Comparison of ENCODE assay signal across 21 cellular contexts in genomic region chr11:62847767-62848314, GRCh38. TPM values are rescaled to one million over a fixed set of nuclear protein-coding genes. Genes with fewer than 3 reads are reported as not detected.
DNase-seq lines count a peak whose midpoint lies in the region; FAIRE-seq and TF ChIP-seq lines count a peak whose summit lies in the region.
"Had no signal": no experiment of that assay in that cellular context is flagged by ENCODE, and none has a peak within 500 bp of the region (broad histone marks: within the 10 kb centered on the region; RNA-seq: fewer than 3 reads in every experiment).

No MANE protein-coding gene starts in this region.

- no peak overlapping the region for H3K56ac ChIP-seq in H1 (replicated peaks; ENCODE audit: insufficient read length, low read depth, low read length)

- H3K4me3 Mint-ChIP-seq in MCF 10A (ENCODE audit: unreplicated experiment) (no peak overlapping the region), type B pancreatic cell (no peak overlapping the region)
- H3K4me3 Mint-ChIP-seq: CD8-positive, alpha-beta memory T cell had no signal

- WGBS in H1 (ENCODE audit: extremely low coverage in 1 of 2, insufficient coverage in 1 of 2, insufficient read length in 1 of 2, insufficient replicate concordance in 2 of 2, low coverage in 1 of 2, low lambda C conversion rate in 2 of 2, missing lambda C conversion rate in 1 of 2), 2 experiments: 84% methylated on average over 1 of the region's 1 CpG; no CpG with 5 or more reads in 1 of the 2 experiments
- 90 to 100% methylated on average over 1 of the region's 1 CpG for WGBS in GM23248 (ENCODE audit: low coverage in 1 of 2, low lambda C conversion rate in 2 of 2, missing lambda C conversion rate in 2 of 2), 2 experiments

- H3K14ac ChIP-seq in H1 (ENCODE audit: insufficient read length): no peak overlapping the region

- TF ChIP-seq EP300 in H1 (IDR thresholded peaks at IDR 0.05; ENCODE audit: borderline replicate concordance in 1 of 2, low read depth in 2 of 2, low read length in 2 of 2): no peak

- H3K36me3 Mint-ChIP-seq in MCF 10A (ENCODE audit: insufficient read depth, unreplicated experiment): peaks cover 27% of the 10 kb centered on the region
- peaks cover 8% of the 10 kb centered on the region for H3K36me3 Mint-ChIP-seq in type B pancreatic cell

- POLR2A ChIA-PET in MCF 10A (lab: Yijun Ruan, JAX): interaction anchor here (0.7 to 1.6 kb wide), 5 partner anchors 8 to 184 kb away, joined by 3 to 7 read pairs (median 3); partner anchors contain the start of gene WDR74
- POLR2A ChIA-PET in H1 (lab: Charles Lee; ENCODE audit: partially characterized antibody): interaction anchor here (1.0 to 20.0 kb wide), 7 partner anchors 6 to 86 kb away, joined by 3 to 2104 read pairs (median 150); partner anchors contain the start of genes NXF1, POLR2G, SLC3A2 and STX5

- H2BK120ac ChIP-seq in H1 (replicated peaks; ENCODE audit: low read depth, low read length): no peak overlapping the region

- peak overlapping the region; percentile 42 for H3K27ac Mint-ChIP-seq in MCF 10A (ENCODE audit: low read depth, unreplicated experiment)
- peak overlapping the region; percentile 26 for H3K27ac Mint-ChIP-seq in type B pancreatic cell

- no peak for TF ChIP-seq POLR2A in breast epithelium (IDR thresholded peaks at IDR 0.05)
- TF ChIP-seq POLR2A in H1 (IDR thresholded peaks at IDR 0.05; ENCODE audit: control extremely low read depth in 1 of 2, low read depth in 2 of 2, low read length in 2 of 2): peak; percentile 36 to 58; a peak in 2 of 3 replicates

- H3K9me3 Mint-ChIP-seq in MCF 10A (ENCODE audit: unreplicated experiment): no peaks in the 10 kb centered on the region
- no peaks in the 10 kb centered on the region for H3K9me3 Mint-ChIP-seq in type B pancreatic cell
- H3K9me3 Mint-ChIP-seq: CD8-positive, alpha-beta memory T cell had no signal

- H3K4me3 ChIP-seq in breast epithelium (no peak overlapping the region), Karpas-422 (ENCODE audit: low read length) (no peak overlapping the region), H1 (ENCODE audit: extremely low read depth in 1 of 4, insufficient read depth in 2 of 4, low read depth in 3 of 4, low read length in 4 of 4) (no peak overlapping the region), GM23248 (no peak overlapping the region)
- H3K4me3 ChIP-seq: SJSA1 had no signal

- no peak overlapping the region for H3K23ac ChIP-seq in H1 (ENCODE audit: insufficient read length)

- in situ Hi-C loops in GM23248 (cut with MboI): no loop called here

- H2BK20ac ChIP-seq in H1 (ENCODE audit: low read length): no peak overlapping the region

- no peak overlapping the region for H2AFZ ChIP-seq in Karpas-422 (ENCODE audit: low read length)
- H2AFZ ChIP-seq in H1 (ENCODE audit: low read length): no peak overlapping the region
- H2AFZ ChIP-seq in GM23248: no peak overlapping the region

- H3K4me2 ChIP-seq in Karpas-422 (ENCODE audit: low read depth, low read length, poor library complexity, severe bottlenecking): no peak overlapping the region
- H3K4me2 ChIP-seq in H1 (ENCODE audit: insufficient read depth in 1 of 2, low read depth in 2 of 2, low read length in 2 of 2): no peak overlapping the region
- H3K4me2 ChIP-seq in GM23248 (ENCODE audit: unreplicated experiment): no peak overlapping the region

- no peak for FAIRE-seq in H1 (lab: Jason Lieb, UNC)
- FAIRE-seq: A204.1, D721Med, GM12892, GM18507 had no signal

- no peak overlapping the region for H4K5ac ChIP-seq in H1 (ENCODE audit: insufficient read length, low read depth, low read length)

- H3K9me3 ChIP-seq in breast epithelium: no peaks in the 10 kb centered on the region
- H3K9me3 ChIP-seq in Karpas-422 (ENCODE audit: low read length): no peaks in the 10 kb centered on the region
- no peaks in the 10 kb centered on the region for H3K9me3 ChIP-seq in H1 (ENCODE audit: insufficient read depth in 2 of 2, low read depth in 1 of 2, low read length in 1 of 2)
- no peaks in the 10 kb centered on the region for H3K9me3 ChIP-seq in GM23248 (ENCODE audit: low read depth)
- H3K9me3 ChIP-seq: SJSA1 had no signal

- H3K23me2 ChIP-seq in H1 (ENCODE audit: low read depth, low read length): 0 out of 2 replicates have a peak, but pooled peaks cover 1% of the 10 kb centered on the region

- TF ChIP-seq CTCF in MCF 10A (IDR thresholded peaks at IDR 0.05; ENCODE audit: unreplicated experiment): no peak
- no peak for TF ChIP-seq CTCF in breast epithelium (IDR thresholded peaks at IDR 0.05)
- TF ChIP-seq CTCF in H1 (IDR thresholded peaks at IDR 0.05; ENCODE audit: control extremely low read depth in 1 of 3, insufficient read depth in 1 of 3, low read depth in 1 of 3, low read length in 3 of 3): no peak
- TF ChIP-seq CTCF in type B pancreatic cell (conservative IDR thresholded peaks at IDR 0.05): no peak

- H3K4me1 Mint-ChIP-seq in MCF 10A (ENCODE audit: insufficient read depth, unreplicated experiment) (peaks cover 14% of the 10 kb centered on the region), type B pancreatic cell (ENCODE audit: unreplicated experiment) (peaks cover 17% of the 10 kb centered on the region)

- no peak overlapping the region for H3K4ac ChIP-seq in H1 (replicated peaks; ENCODE audit: insufficient read length, low read depth, low read length)

- no peaks in the 10 kb centered on the region for H3K79me2 ChIP-seq in Karpas-422 (ENCODE audit: low read length)
- H3K79me2 ChIP-seq in H1 (ENCODE audit: control insufficient read depth in 1 of 2, insufficient read depth in 2 of 2, low read length in 2 of 2): peaks cover 0 to 5% of the 10 kb centered on the region in 2 experiments; a peak in 2 of 4 replicates
- H3K79me2 ChIP-seq in GM23248 (ENCODE audit: insufficient read depth): peaks cover 5% of the 10 kb centered on the region

- no peak overlapping the region for H2BK12ac ChIP-seq in H1 (ENCODE audit: low read depth, low read length)

- H3K4me1 ChIP-seq in breast epithelium (no peaks in the 10 kb centered on the region), Karpas-422 (ENCODE audit: low read length) (peaks cover 9% of the 10 kb centered on the region), H1 (replicated peaks in 1 of 4; ENCODE audit: control insufficient read depth in 3 of 4, insufficient read depth in 4 of 4, low read length in 3 of 4) (peaks cover 0 to 4% (median 0%) of the 10 kb centered on the region in 4 experiments; a peak in 1 of 7 replicates), GM23248 (ENCODE audit: insufficient read depth) (peaks cover under 1% of the 10 kb centered on the region; the same call in 1 of the 2 replicates)

- peaks cover 30% of the 10 kb centered on the region for H3F3A ChIP-seq in GM23248 (ENCODE audit: insufficient read depth)

- no peak overlapping the region for H3K27ac ChIP-seq in breast epithelium
- no peak overlapping the region for H3K27ac ChIP-seq in Karpas-422 (ENCODE audit: low read length)
- no peak overlapping the region for H3K27ac ChIP-seq in H1 (ENCODE audit: low read depth, low read length)
- H3K27ac ChIP-seq in GM23248: no peak overlapping the region
- H3K27ac ChIP-seq: SJSA1 had no signal

- CTCF ChIA-PET in MCF 10A (lab: Yijun Ruan, JAX): no interaction called here
- CTCF ChIA-PET in H1 (lab: Charles Lee; ENCODE audit: partially characterized antibody): interaction anchor here (0.6 to 0.8 kb wide), 2 partner anchors 17 to 266 kb away, joined by 3 to 4 read pairs; no protein-coding TSS in a partner anchor

- no peaks in the 10 kb centered on the region for H3K79me1 ChIP-seq in H1 (ENCODE audit: low read depth, low read length)

- no peak overlapping the region for H2BK15ac ChIP-seq in H1 (ENCODE audit: low read length)

- no peak overlapping the region for H2AK5ac ChIP-seq in H1 (ENCODE audit: low read depth, low read length)

- TF ChIP-seq RAD21 in H1 (IDR thresholded peaks at IDR 0.05 in 1 of 2, conservative IDR thresholded peaks at IDR 0.05 in 1 of 2; ENCODE audit: low read depth in 2 of 2, low read length in 2 of 2): no peak

- H3K36me3 ChIP-seq in breast epithelium (no peaks in the 10 kb centered on the region), Karpas-422 (ENCODE audit: insufficient read depth, low read length) (peaks cover 10% of the 10 kb centered on the region), H1 (ENCODE audit: control insufficient read depth in 2 of 4, insufficient read depth in 4 of 4, low read length in 3 of 4) (peaks cover 10 to 13% (median 13%) of the 10 kb centered on the region in 4 experiments), GM23248 (ENCODE audit: low read depth) (peaks cover 15% of the 10 kb centered on the region)

- no TSS peak for BruUV-seq in MCF 10A (replicated peaks; lab: Mats Ljungman, UMichigan)

- no peak overlapping the region for H4K91ac ChIP-seq in H1 (replicated peaks; ENCODE audit: insufficient read length, low read length)

- no peak for DNase-seq in MCF 10A (ENCODE audit: unreplicated experiment)
- no peak for DNase-seq in breast epithelium (ENCODE audit: low spot score in 2 of 2)
- peak; percentile 40 for DNase-seq in Karpas-422
- no peak for DNase-seq in H1 (ENCODE audit: low read depth in 1 of 2, low spot score in 2 of 2)
- no peak for DNase-seq in type B pancreatic cell (ENCODE audit: extremely low spot score, unreplicated experiment)
- DNase-seq in GM23248: no peak
- no peak for DNase-seq in hippocampal formation (lab: John Stamatoyannopoulos, UW)
- no peak for DNase-seq in stimulated activated CD8-positive, alpha-beta memory T cell treated with anti-CD3 and anti-CD28 coated beads, Interleukin-4, amount 100 ng/mL, for 48 hours
- DNase-seq: CD8-positive, alpha-beta memory T cell; KG1; NCI-H1417 treated with DMSO at 0.1 percent for 48 hours; NCI-H187 treated with DMSO at 0.1 percent for 48 hours; NCI-H226; NCI-H524 had no signal

- H4K8ac ChIP-seq in H1 (ENCODE audit: extremely low read depth, insufficient read depth, low read length): no peak overlapping the region

- H3K27me3 Mint-ChIP-seq in MCF 10A (ENCODE audit: insufficient read depth, unreplicated experiment) (no peaks in the 10 kb centered on the region), type B pancreatic cell (no peaks in the 10 kb centered on the region)
- H3K27me3 Mint-ChIP-seq: CD8-positive, alpha-beta memory T cell had no signal

- intact Hi-C loops in MCF 10A (cut with micrococcal nuclease) (no loop called here), breast epithelium (cut with DNase I; ENCODE audit: low total_unique reads) (no loop called here)

- H2BK5ac ChIP-seq in H1 (ENCODE audit: low read depth, low read length): no peak overlapping the region

- H3K9ac ChIP-seq in Karpas-422 (ENCODE audit: low read length): no peak overlapping the region
- H3K9ac ChIP-seq in H1 (replicated peaks in 1 of 4; ENCODE audit: extremely low read depth in 1 of 4, low read depth in 3 of 4, low read length in 3 of 4): no peak overlapping the region
- no peak overlapping the region for H3K9ac ChIP-seq in GM23248

- no peak overlapping the region for H3K18ac ChIP-seq in H1 (ENCODE audit: extremely low read depth, low read length)

- H3K27me3 ChIP-seq in breast epithelium (no peaks in the 10 kb centered on the region), Karpas-422 (ENCODE audit: low read length) (no peaks in the 10 kb centered on the region), H1 (replicated peaks in 1 of 4; ENCODE audit: control insufficient read depth in 3 of 4, extremely low read depth in 1 of 4, insufficient read depth in 3 of 4, low read length in 3 of 4) (no peaks in the 10 kb centered on the region), GM23248 (replicated peaks; ENCODE audit: insufficient read depth) (no peaks in the 10 kb centered on the region)
- H3K27me3 ChIP-seq: SJSA1 had no signal

- no peaks in the 10 kb centered on the region for H3K9me2 ChIP-seq in Karpas-422 (replicated peaks; ENCODE audit: insufficient read depth, low read length)
- no peaks in the 10 kb centered on the region for H3K9me2 ChIP-seq in GM23248 (ENCODE audit: insufficient read depth)

- peaks cover 5% of the 10 kb centered on the region; the same call in 1 of the 2 replicates for H4K20me1 ChIP-seq in Karpas-422 (ENCODE audit: insufficient read depth, low read depth, low read length)
- peaks cover 0 to 7% of the 10 kb centered on the region in 2 experiments for H4K20me1 ChIP-seq in H1 (replicated peaks in 1 of 2; ENCODE audit: control insufficient read depth in 1 of 2, insufficient read depth in 2 of 2, low read length in 2 of 2)
- peaks cover 1% of the 10 kb centered on the region; the same call in 1 of the 2 replicates for H4K20me1 ChIP-seq in GM23248 (ENCODE audit: insufficient read depth)

RNA-seq across cellular contexts. Expression of gene WDR74, which starts 8.5 kb away (rescaled TPM):
- total RNA-seq in MCF 10A (2022) (91.3 and 115 TPM in 2 replicates), breast epithelium (10 to 100 TPM; 46.6 to 62.6 (median 48.7) TPM), type B pancreatic cell (ENCODE audit: low replicate concordance) (47.6 and 58.3 TPM in 2 replicates)
- 44.0 and 123 TPM in 2 replicates for total RNA-seq in Karpas-422 (2014; rRNA removed; shearing (Covaris generic); ENCODE audit: low replicate concordance)
- 97.0 and 101 TPM in 2 replicates for total RNA-seq in H1 (2021; fragmentation: NEBNext Ultra II Directional; extraction: Animal tissue kit (Norgen Biotek cat#: 25700))
- polyA plus RNA-seq in H1 (2011; rRNA removed) (93.6 and 116 TPM in 2 replicates), GM23248 (2016; fragmentation: Nextera tagmentation; extraction: Ambion mirVana) (33.6 and 34.3 TPM in 2 replicates)
- 135 TPM for polyA plus RNA-seq in H1 (2011; cell fraction: cytosol; rRNA removed)
- polyA plus RNA-seq in H1 (2011; cell fraction: nucleus; rRNA removed): 190 TPM
- polyA plus RNA-seq in H1 (2012, experiment 1 of 2): 95.4 to 119 TPM (median 109 TPM) in 4 replicates
- 101 TPM for polyA plus RNA-seq in H1 (2012, experiment 2 of 2)
- polyA plus RNA-seq in H1 (2013, experiment 1 of 2): 67.2 TPM
- 61.7 TPM for polyA plus RNA-seq in H1 (2013, experiment 2 of 2)
- polyA minus RNA-seq in H1 (2011; rRNA and poly(A)+ RNA removed): 66.3 and 69.1 TPM in 2 replicates
- 45.6 TPM for polyA minus RNA-seq in H1 (2011; cell fraction: cytosol; rRNA and poly(A)+ RNA removed)
- polyA minus RNA-seq in H1 (2011; cell fraction: nucleus; rRNA and poly(A)+ RNA removed): 387 TPM
- total RNA-seq in GM23248 (2014; rRNA removed; shearing (Covaris generic)): 41.4 and 50.4 TPM in 2 replicates

RNA-seq across cellular contexts. Expression of gene TEX54, which starts 15.2 kb away (rescaled TPM):
- total RNA-seq in MCF 10A (2022) (not detected in 2 replicates), breast epithelium (1 to 10 TPM in 1 of 3 donors, not detected in 2; 1.6 TPM), type B pancreatic cell (ENCODE audit: low replicate concordance) (not detected in 2 replicates)
- total RNA-seq in Karpas-422 (2014; rRNA removed; shearing (Covaris generic); ENCODE audit: low replicate concordance): 2.7 TPM in 1 of 2 replicates, not detected in the other
- 1.2 TPM in 1 of 2 replicates, not detected in the other for total RNA-seq in H1 (2021; fragmentation: NEBNext Ultra II Directional; extraction: Animal tissue kit (Norgen Biotek cat#: 25700))
- polyA plus RNA-seq in H1 (2011; rRNA removed) (not detected in 2 replicates), GM23248 (2016; fragmentation: Nextera tagmentation; extraction: Ambion mirVana) (0.44 TPM in 1 of 2 replicates, not detected in the other)
- not detected for polyA plus RNA-seq in H1 (2011; cell fraction: cytosol; rRNA removed)
- polyA plus RNA-seq in H1 (2011; cell fraction: nucleus; rRNA removed): not detected
- 0.92 to 1.3 TPM (median 1.1 TPM) in 3 of 4 replicates, not detected in the other for polyA plus RNA-seq in H1 (2012, experiment 1 of 2)
- polyA plus RNA-seq in H1 (2012, experiment 2 of 2): not detected
- not detected for polyA plus RNA-seq in H1 (2013, experiment 1 of 2)
- polyA plus RNA-seq in H1 (2013, experiment 2 of 2): not detected
- polyA minus RNA-seq in H1 (2011; rRNA and poly(A)+ RNA removed): not detected in 2 replicates
- not detected for polyA minus RNA-seq in H1 (2011; cell fraction: cytosol; rRNA and poly(A)+ RNA removed)
- polyA minus RNA-seq in H1 (2011; cell fraction: nucleus; rRNA and poly(A)+ RNA removed): 1.8 TPM
- not detected in 2 replicates for total RNA-seq in GM23248 (2014; rRNA removed; shearing (Covaris generic))
- total RNA-seq: H4, SJSA1 had no signal
- polyA plus RNA-seq: BJ had no signal

RNA-seq across cellular contexts. Expression of gene STX5, which starts 16.0 kb away (rescaled TPM):
- total RNA-seq in MCF 10A (2022) (71.8 and 72.0 TPM in 2 replicates), breast epithelium (10 to 100 TPM; 30.8 to 42.3 (median 34.2) TPM), type B pancreatic cell (ENCODE audit: low replicate concordance) (42.4 and 51.7 TPM in 2 replicates)
- total RNA-seq in Karpas-422 (2014; rRNA removed; shearing (Covaris generic); ENCODE audit: low replicate concordance): 30.0 and 39.9 TPM in 2 replicates
- total RNA-seq in H1 (2021; fragmentation: NEBNext Ultra II Directional; extraction: Animal tissue kit (Norgen Biotek cat#: 25700)): 24.2 and 25.3 TPM in 2 replicates
- polyA plus RNA-seq in H1 (2011; rRNA removed) (23.4 and 28.5 TPM in 2 replicates), GM23248 (2016; fragmentation: Nextera tagmentation; extraction: Ambion mirVana) (32.0 and 34.0 TPM in 2 replicates)
- polyA plus RNA-seq in H1 (2011; cell fraction: cytosol; rRNA removed): 25.1 TPM
- polyA plus RNA-seq in H1 (2011; cell fraction: nucleus; rRNA removed): 24.0 TPM
- polyA plus RNA-seq in H1 (2012, experiment 1 of 2): 25.6 to 34.1 TPM (median 29.2 TPM) in 4 replicates
- 28.3 TPM for polyA plus RNA-seq in H1 (2012, experiment 2 of 2)
- 15.6 TPM for polyA plus RNA-seq in H1 (2013, experiment 1 of 2)
- polyA plus RNA-seq in H1 (2013, experiment 2 of 2): 15.0 TPM
- polyA minus RNA-seq in H1 (2011; rRNA and poly(A)+ RNA removed): 34.6 and 35.5 TPM in 2 replicates
- polyA minus RNA-seq in H1 (2011; cell fraction: cytosol; rRNA and poly(A)+ RNA removed): 13.8 TPM
- polyA minus RNA-seq in H1 (2011; cell fraction: nucleus; rRNA and poly(A)+ RNA removed): 15.9 TPM
- 43.9 and 45.7 TPM in 2 replicates for total RNA-seq in GM23248 (2014; rRNA removed; shearing (Covaris generic))

RNA-seq across cellular contexts. Expression of gene SLC3A2, which starts 32.9 kb away (rescaled TPM):
- 838 and 896 TPM in 2 replicates for total RNA-seq in MCF 10A (2022)
- total RNA-seq in breast epithelium: 100 to 1,000 TPM; 147 to 214 (median 171) TPM
- 167 and 208 TPM in 2 replicates for total RNA-seq in Karpas-422 (2014; rRNA removed; shearing (Covaris generic); ENCODE audit: low replicate concordance)
- 393 and 410 TPM in 2 replicates for total RNA-seq in H1 (2021; fragmentation: NEBNext Ultra II Directional; extraction: Animal tissue kit (Norgen Biotek cat#: 25700))
- polyA plus RNA-seq in H1 (2011; rRNA removed): 435 and 574 TPM in 2 replicates
- 408 TPM for polyA plus RNA-seq in H1 (2011; cell fraction: cytosol; rRNA removed)
- 721 TPM for polyA plus RNA-seq in H1 (2011; cell fraction: nucleus; rRNA removed)
- 317 to 394 TPM (median 319 TPM) in 4 replicates for polyA plus RNA-seq in H1 (2012, experiment 1 of 2)
- polyA plus RNA-seq in H1 (2012, experiment 2 of 2): 437 TPM
- 405 TPM for polyA plus RNA-seq in H1 (2013, experiment 1 of 2)
- polyA plus RNA-seq in H1 (2013, experiment 2 of 2): 379 TPM
- 281 and 291 TPM in 2 replicates for polyA minus RNA-seq in H1 (2011; rRNA and poly(A)+ RNA removed)
- polyA minus RNA-seq in H1 (2011; cell fraction: cytosol; rRNA and poly(A)+ RNA removed): 357 TPM
- polyA minus RNA-seq in H1 (2011; cell fraction: nucleus; rRNA and poly(A)+ RNA removed): 226 TPM
- 190 and 287 TPM in 2 replicates for total RNA-seq in type B pancreatic cell (ENCODE audit: low replicate concordance)
- total RNA-seq in GM23248 (2014; rRNA removed; shearing (Covaris generic)): 290 and 301 TPM in 2 replicates
- polyA plus RNA-seq in GM23248 (2016; fragmentation: Nextera tagmentation; extraction: Ambion mirVana): 310 and 319 TPM in 2 replicates

RNA-seq across cellular contexts. Expression of gene NXF1, which starts 42.6 kb away (rescaled TPM):
- total RNA-seq in MCF 10A (2022): 47.6 and 53.3 TPM in 2 replicates
- total RNA-seq in breast epithelium: 10 to 100 TPM; 74.9 to 89.3 (median 76.4) TPM
- 37.5 and 41.1 TPM in 2 replicates for total RNA-seq in Karpas-422 (2014; rRNA removed; shearing (Covaris generic); ENCODE audit: low replicate concordance)
- 44.8 and 49.8 TPM in 2 replicates for total RNA-seq in H1 (2021; fragmentation: NEBNext Ultra II Directional; extraction: Animal tissue kit (Norgen Biotek cat#: 25700))
- polyA plus RNA-seq in H1 (2011; rRNA removed): 48.1 and 63.6 TPM in 2 replicates
- polyA plus RNA-seq in H1 (2011; cell fraction: cytosol; rRNA removed): 27.3 TPM
- polyA plus RNA-seq in H1 (2011; cell fraction: nucleus; rRNA removed): 129 TPM
- polyA plus RNA-seq in H1 (2012, experiment 1 of 2): 51.2 to 60.5 TPM (median 56.5 TPM) in 4 replicates
- polyA plus RNA-seq in H1 (2012, experiment 2 of 2): 34.5 TPM
- 38.0 TPM for polyA plus RNA-seq in H1 (2013, experiment 1 of 2)
- 35.0 TPM for polyA plus RNA-seq in H1 (2013, experiment 2 of 2)
- 31.5 and 31.8 TPM in 2 replicates for polyA minus RNA-seq in H1 (2011; rRNA and poly(A)+ RNA removed)
- 20.5 TPM for polyA minus RNA-seq in H1 (2011; cell fraction: cytosol; rRNA and poly(A)+ RNA removed)
- polyA minus RNA-seq in H1 (2011; cell fraction: nucleus; rRNA and poly(A)+ RNA removed): 20.0 TPM
- total RNA-seq in type B pancreatic cell (ENCODE audit: low replicate concordance): 111 TPM in 2 replicates
- total RNA-seq in GM23248 (2014; rRNA removed; shearing (Covaris generic)): 25.0 and 32.0 TPM in 2 replicates
- 51.1 and 53.3 TPM in 2 replicates for polyA plus RNA-seq in GM23248 (2016; fragmentation: Nextera tagmentation; extraction: Ambion mirVana)
